In the genomic region with DNA sequence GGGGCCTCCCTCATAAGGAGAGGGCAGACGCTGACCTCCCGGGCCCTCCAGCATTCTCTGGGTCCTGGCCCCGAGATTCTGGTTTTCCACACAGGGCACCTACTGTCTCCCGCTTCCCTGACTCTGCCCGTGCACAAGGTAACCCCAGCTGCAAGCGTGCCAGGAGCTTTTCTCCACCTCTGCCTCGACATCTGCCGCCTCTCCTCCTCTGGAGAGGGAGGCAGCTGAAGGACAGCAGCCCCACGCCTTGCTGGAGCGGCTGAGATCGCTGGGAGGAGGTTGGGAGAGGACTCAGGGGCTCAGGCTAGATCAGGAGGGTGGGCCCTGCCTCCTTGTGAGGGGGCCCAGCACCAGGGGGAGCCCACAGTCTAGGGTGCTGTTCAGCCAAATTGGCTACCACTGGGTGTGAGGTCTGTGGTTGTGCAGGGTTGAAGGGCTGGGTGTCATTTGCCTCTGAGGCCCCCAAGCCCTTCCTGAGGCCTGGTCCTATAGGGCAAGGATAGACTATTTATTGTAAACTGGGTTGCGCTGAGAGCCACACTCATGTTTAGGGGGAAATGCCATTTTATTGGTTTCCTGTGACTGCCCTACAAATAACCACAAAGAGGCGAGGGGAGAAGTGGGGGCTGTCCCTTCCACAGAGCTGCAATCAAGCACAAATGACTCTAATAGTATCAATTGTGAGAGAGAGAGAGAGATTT, we compare ENCODE assay signal across 12 cellular contexts. TPM values are rescaled to one million over a fixed set of nuclear protein-coding genes. Genes with fewer than 3 reads are reported as not detected.
DNase-seq lines count a peak whose midpoint lies in the region; ATAC-seq, FAIRE-seq and TF ChIP-seq lines count a peak whose summit lies in the region.
"Had no signal": no experiment of that assay in that cellular context is flagged by ENCODE, and none has a peak within 500 bp of the region (broad histone marks: within the 10 kb centered on the region; RNA-seq: fewer than 3 reads in every experiment).

No MANE protein-coding gene starts in this region.

- peaks cover 5% of the 10 kb centered on the region for H3K36me3 ChIP-seq in NT2/D1 (ENCODE audit: insufficient read depth, insufficient read length, low read length)
- no peaks in the 10 kb centered on the region for H3K36me3 ChIP-seq in HepG2 (replicated peaks in 1 of 2; ENCODE audit: control insufficient read depth in 1 of 2, insufficient read depth in 2 of 2, low read length in 2 of 2)
- no peaks in the 10 kb centered on the region for H3K36me3 ChIP-seq in neuronal stem cell (replicated peaks in 1 of 2; ENCODE audit: control insufficient read depth in 2 of 2, insufficient read depth in 2 of 2, low read length in 2 of 2)

- FAIRE-seq in HepG2 (lab: Jason Lieb, UNC), result no peak

- H4K91ac ChIP-seq in neuronal stem cell (ENCODE audit: low read depth, low read length, poor library complexity), result no peak overlapping the region

- no peak overlapping the region for H2BK5ac ChIP-seq in neuronal stem cell (ENCODE audit: low read length)

- peak overlapping the region; percentile 65 for H3K4me3 Mint-ChIP-seq in CD4-positive, alpha-beta T cell
- H3K4me3 Mint-ChIP-seq: dendritic cell treated with granulocyte-macrophage colony-stimulating factor and Interleukin-4, amounts not matched to agents 40 ng/mL and 50 ng/mL, for 4 days had no signal

- H3K18ac ChIP-seq in neuronal stem cell (ENCODE audit: low read length), result no peak overlapping the region

- H3K4me1 Mint-ChIP-seq in CD4-positive, alpha-beta T cell (ENCODE audit: low read depth), result peaks cover 19% of the 10 kb centered on the region

- intact Hi-C loops in CD4-positive, alpha-beta T cell (cut with DNase I, micrococcal nuclease), result no loop called here
- intact Hi-C loops in HepG2 (cut with micrococcal nuclease; ENCODE audit: unreplicated experiment), result no loop called here

- no peak overlapping the region for H4K8ac ChIP-seq in neuronal stem cell (ENCODE audit: low read depth, low read length)

- no peak for TF ChIP-seq EP300 in HepG2 (IDR thresholded peaks at IDR 0.05; ENCODE audit: low read depth in 2 of 2, low read length in 2 of 2)
- no peak for TF ChIP-seq EP300 in HepG2 (CRISPR knock-in tag; IDR thresholded peaks at IDR 0.05; ENCODE audit: borderline replicate concordance)

- peak; percentile 56 for TF ChIP-seq RAD21 in HepG2 (CRISPR knock-in tag; IDR thresholded peaks at IDR 0.05)

- H4K20me1 ChIP-seq in HepG2 (ENCODE audit: insufficient read depth, low read length), result peaks cover 6% of the 10 kb centered on the region; the same call in 1 of the 2 replicates

- H3K4me1 ChIP-seq in NT2/D1 (ENCODE audit: insufficient read depth, insufficient read length) (peaks cover 14% of the 10 kb centered on the region), HepG2 (ENCODE audit: insufficient read depth, low read length) (peaks cover 78% of the 10 kb centered on the region), neuronal stem cell (ENCODE audit: control insufficient read depth in 2 of 2, insufficient read depth in 1 of 2, low read depth in 1 of 2, low read length in 2 of 2) (peaks cover 8 to 9% of the 10 kb centered on the region in 2 donors)

- WGBS in HepG2 (ENCODE audit: low lambda C conversion rate), result 37% methylated on average over 13 of the region's 13 CpGs
- WGBS in neuronal stem cell (ENCODE audit: extremely low coverage in 2 of 2, insufficient read length in 2 of 2, insufficient replicate concordance in 1 of 2), 2 donors, result no CpG with 5 or more reads among the region's 13 CpGs

- no peak for TF ChIP-seq POLR2A in HepG2 (IDR thresholded peaks at IDR 0.05; ENCODE audit: insufficient read depth in 1 of 2, low read depth in 2 of 2, low read length in 2 of 2)

- H3K27ac ChIP-seq in CD4-positive, alpha-beta T cell (ENCODE audit: low read depth, low read length), result no peak overlapping the region
- H3K27ac ChIP-seq in HepG2 (ENCODE audit: extremely low read length, insufficient read depth, low read length) (no peak overlapping the region), neuronal stem cell (replicated peaks; ENCODE audit: low read length) (no peak overlapping the region)

- TF ChIP-seq CTCF in CD4-positive, alpha-beta T cell (IDR thresholded peaks at IDR 0.05), result no peak
- no peak for TF ChIP-seq CTCF in GM12865 (IDR thresholded peaks at IDR 0.05; ENCODE audit: insufficient read depth, low read depth, low read length, missing control alignments)
- peak; percentile 80 for TF ChIP-seq CTCF in HepG2 (CRISPR knock-in tag; IDR thresholded peaks at IDR 0.05)

- POLR2A ChIA-PET in CD4-positive, alpha-beta T cell (lab: Charles Lee), result interaction anchor here (0.5 kb wide), 1 partner anchor 96 kb away, joined by 3 read pairs; no protein-coding TSS in a partner anchor
- POLR2A ChIA-PET in HepG2 (lab: Yijun Ruan, JAX), result no interaction called here

- H3K4me3 ChIP-seq in GM12865 (ENCODE audit: low read depth, low read length), result no peak overlapping the region
- no peak overlapping the region for H3K4me3 ChIP-seq in NT2/D1 (ENCODE audit: insufficient read length, low read depth)
- peak overlapping the region in 1 of 3 experiments; percentile 60; a peak in 3 of 6 replicates for H3K4me3 ChIP-seq in HepG2 (replicated peaks in 1 of 3; ENCODE audit: insufficient read depth in 1 of 3, low read depth in 2 of 3, low read length in 3 of 3)
- H3K4me3 ChIP-seq in neuronal stem cell (ENCODE audit: low read length in 2 of 2), result no peak overlapping the region

- H3K14ac ChIP-seq in neuronal stem cell (ENCODE audit: low read length), result no peak overlapping the region

- H3K79me1 ChIP-seq in neuronal stem cell (ENCODE audit: low read depth, low read length), result peaks cover 4% of the 10 kb centered on the region

- H3K9ac ChIP-seq in NT2/D1 (ENCODE audit: insufficient read length, low read depth) (peak overlapping the region; percentile 32), HepG2 (ENCODE audit: insufficient read depth, low read depth, low read length) (peak overlapping the region; percentile 48), neuronal stem cell (ENCODE audit: low read depth, low read length, poor library complexity) (no peak overlapping the region)

- DNase-seq in CD4-positive, alpha-beta T cell, result no peak
- DNase-seq in GM12865 (ENCODE audit: low read depth) (peak; percentile 45), NT2/D1 (ENCODE audit: low read depth, low spot score) (no peak), HepG2 (ENCODE audit: low spot score) (no peak), NCI-H2196 (lab: John Stamatoyannopoulos, UW; ENCODE audit: unreplicated experiment) (no peak), neuronal stem cell (ENCODE audit: low spot score) (no peak), AG08396 (ENCODE audit: low spot score) (no peak)
- DNase-seq: activated naive CD4-positive, alpha-beta T cell; left ventricle myocardium superior; NCI-H2107 had no signal

- no peak overlapping the region for H2BK120ac ChIP-seq in neuronal stem cell (ENCODE audit: low read depth, low read length)

- no peak overlapping the region for H2BK12ac ChIP-seq in neuronal stem cell (ENCODE audit: low read length)

- no peaks in the 10 kb centered on the region for H3K27me3 ChIP-seq in CD4-positive, alpha-beta T cell (ENCODE audit: control insufficient read depth, insufficient read depth, low read length)
- H3K27me3 ChIP-seq in NT2/D1 (ENCODE audit: insufficient read depth, insufficient read length) (no peaks in the 10 kb centered on the region), HepG2 (ENCODE audit: control insufficient read depth in 1 of 2, insufficient read depth in 2 of 2, low read length in 2 of 2) (no peaks in the 10 kb centered on the region; a peak in 1 of 5 replicates), neuronal stem cell (ENCODE audit: control insufficient read depth in 3 of 3, insufficient read depth in 3 of 3, low read depth in 1 of 3, low read length in 3 of 3) (no peaks in the 10 kb centered on the region)

- no peaks in the 10 kb centered on the region for H3K27me3 Mint-ChIP-seq in CD4-positive, alpha-beta T cell
- H3K27me3 Mint-ChIP-seq: progenitor cell of endocrine pancreas had no signal

- in situ Hi-C loops in HepG2 (cut with HindIII; ENCODE audit: extremely low pct_ligation_motif_present, low pct_unique_long_range_greater_than_20kb), result no loop called here

- H3K79me2 ChIP-seq in HepG2 (ENCODE audit: insufficient read depth, low read length), result peaks cover 8% of the 10 kb centered on the region

- H3K4me2 ChIP-seq in HepG2 (ENCODE audit: low read depth, low read length) (peak overlapping the region; percentile 87), neuronal stem cell (ENCODE audit: insufficient read depth, low read length, poor library complexity, severe bottlenecking) (no peak overlapping the region)

- H3K4ac ChIP-seq in neuronal stem cell (ENCODE audit: low read length), result no peak overlapping the region

- H2AFZ ChIP-seq in HepG2 (ENCODE audit: low read length) (no peak overlapping the region), neuronal stem cell (ENCODE audit: low read length) (no peak overlapping the region)

- CTCF ChIA-PET in CD4-positive, alpha-beta T cell (lab: Charles Lee), result no interaction called here
- CTCF ChIA-PET in HepG2 (lab: Yijun Ruan, JAX; ENCODE audit: low intra/inter-chr PET ratio, low total read pairs), result no interaction called here

- H3K9me3 Mint-ChIP-seq in CD4-positive, alpha-beta T cell, result no peaks in the 10 kb centered on the region
- H3K9me3 Mint-ChIP-seq: dendritic cell treated with granulocyte-macrophage colony-stimulating factor and Interleukin-4, amounts not matched to agents 40 ng/mL and 50 ng/mL, for 4 days had no signal

- no peak overlapping the region for H2AK5ac ChIP-seq in neuronal stem cell (ENCODE audit: low read depth, low read length)

- no peak overlapping the region for H3K27ac Mint-ChIP-seq in CD4-positive, alpha-beta T cell
- H3K27ac Mint-ChIP-seq: dendritic cell treated with granulocyte-macrophage colony-stimulating factor and Interleukin-4, amounts not matched to agents 40 ng/mL and 50 ng/mL, for 4 days; progenitor cell of endocrine pancreas had no signal

- BruUV-seq in HepG2 (replicated peaks; lab: Mats Ljungman, UMichigan), result no TSS peak

- ATAC-seq in CD4-positive, alpha-beta T cell (ENCODE audit: poor library complexity), result no peak
- ATAC-seq in HepG2, result peak; percentile 29
- ATAC-seq: left ventricle myocardium superior had no signal

- H2BK15ac ChIP-seq in neuronal stem cell (ENCODE audit: low read length), result no peak overlapping the region

- no peaks in the 10 kb centered on the region for H3K9me3 ChIP-seq in CD4-positive, alpha-beta T cell (ENCODE audit: control insufficient read depth, low read length)
- no peaks in the 10 kb centered on the region for H3K9me3 ChIP-seq in NT2/D1 (ENCODE audit: insufficient read depth, low read length)
- H3K9me3 ChIP-seq in HepG2 (ENCODE audit: low read length), result no peaks in the 10 kb centered on the region
- H3K9me3 ChIP-seq in neuronal stem cell (replicated peaks in 1 of 2; ENCODE audit: control insufficient read depth in 2 of 2, insufficient read depth in 1 of 2, low read depth in 1 of 2, low read length in 2 of 2), result no peaks in the 10 kb centered on the region

- no peak overlapping the region for H3K23ac ChIP-seq in neuronal stem cell (ENCODE audit: low read depth, low read length, poor library complexity)

- peaks cover 6% of the 10 kb centered on the region for H3K36me3 Mint-ChIP-seq in CD4-positive, alpha-beta T cell (ENCODE audit: low read depth)

RNA-seq across cellular contexts. Expression of gene ZCCHC14, which starts 3.4 kb away (rescaled TPM):
- 10 to 100 TPM; 16.4 to 18.3 TPM for total RNA-seq in CD4-positive, alpha-beta T cell
- 12.5 and 20.4 TPM in 2 replicates for total RNA-seq in HepG2 (2016; rRNA removed; fragmentation: Illumina TruSeq; extraction: Trizol)
- 10.4 and 15.8 TPM in 2 replicates for total RNA-seq in HepG2 (2016; cell fraction: cytosol; rRNA removed; fragmentation: Illumina TruSeq; extraction: Trizol; ENCODE audit: low read depth)
- total RNA-seq in HepG2 (2016; cell fraction: insoluble cytoplasmic fraction; rRNA removed; fragmentation: Illumina TruSeq; extraction: Trizol), result 11.4 and 19.2 TPM in 2 replicates
- 9.4 and 10.4 TPM in 2 replicates for total RNA-seq in HepG2 (2016; cell fraction: membrane; rRNA removed; fragmentation: Illumina TruSeq; extraction: Trizol)
- 21.7 and 25.2 TPM in 2 replicates for total RNA-seq in HepG2 (2016; cell fraction: nucleus; rRNA removed; fragmentation: Illumina TruSeq; extraction: Trizol)
- 12.4 and 13.9 TPM in 2 replicates for polyA plus RNA-seq in HepG2 (2011; rRNA removed)
- polyA plus RNA-seq in HepG2 (2011; cell fraction: cytosol; rRNA removed), result 7.2 and 8.1 TPM in 2 replicates
- polyA plus RNA-seq in HepG2 (2011; cell fraction: nucleus; rRNA removed), result 44.4 and 55.9 TPM in 2 replicates
- 24.9 and 25.6 TPM in 2 replicates for polyA plus RNA-seq in HepG2 (2012)
- polyA plus RNA-seq in HepG2 (2016; cell fraction: cytosol; fragmentation: Illumina TruSeq; extraction: Trizol; ENCODE audit: low read depth), result 0.75 and 0.90 TPM in 2 replicates
- polyA plus RNA-seq in HepG2 (2016; cell fraction: insoluble cytoplasmic fraction; fragmentation: Illumina TruSeq; extraction: Trizol; ENCODE audit: low read depth), result 19.5 and 24.4 TPM in 2 replicates
- 3.1 and 3.9 TPM in 2 replicates for polyA plus RNA-seq in HepG2 (2016; cell fraction: membrane; fragmentation: Illumina TruSeq; extraction: Trizol; ENCODE audit: low read depth)
- 46.5 and 48.4 TPM in 2 replicates for polyA plus RNA-seq in HepG2 (2016; cell fraction: nucleus; fragmentation: Illumina TruSeq; extraction: Trizol; ENCODE audit: insufficient read depth, low read depth)
- polyA minus RNA-seq in HepG2 (2011; rRNA and poly(A)+ RNA removed; ENCODE audit: low replicate concordance), result 16.6 and 28.7 TPM in 2 replicates
- 20.6 and 23.9 TPM in 2 replicates for polyA minus RNA-seq in HepG2 (2011; cell fraction: cytosol; rRNA and poly(A)+ RNA removed)
- polyA minus RNA-seq in HepG2 (2011; cell fraction: nucleus; rRNA and poly(A)+ RNA removed), result 24.0 and 26.7 TPM in 2 replicates
- 15.1 TPM for polyA plus RNA-seq in neuronal stem cell (2013, experiment 1 of 2)
- 15.8 TPM for polyA plus RNA-seq in neuronal stem cell (2013, experiment 2 of 2)
